Comparison of ENCODE assay signal across 8 cellular contexts in genomic region chr22:28678778-28679610, GRCh38. TPM values are rescaled to one million over a fixed set of nuclear protein-coding genes. Genes with fewer than 3 reads are reported as not detected.
A peak's percentile ranks its signal among the peaks of the same experiment; 100 is the strongest.
DNase-seq lines count a peak whose midpoint lies in the region; ATAC-seq, FAIRE-seq and TF ChIP-seq lines count a peak whose summit lies in the region.
"Not testable (repeated sequence)": the region's sequence is repeated elsewhere in the genome, so short reads cannot be mapped to it uniquely, and the experiment has no call there.

No MANE protein-coding gene starts in this region.

- not testable (repeated sequence) for H3K9me3 ChIP-seq in CD4-positive, CD25-positive, alpha-beta regulatory T cell (ENCODE audit: control insufficient read depth in 2 of 2, low read length in 2 of 2); HUES64 (ENCODE audit: insufficient read depth, low read depth, low read length); keratinocyte (ENCODE audit: control insufficient read depth, low read depth, low read length); neuronal stem cell (replicated peaks in 1 of 2; ENCODE audit: control insufficient read depth in 2 of 2, insufficient read depth in 1 of 2, low read depth in 1 of 2, low read length in 2 of 2); stomach smooth muscle (ENCODE audit: control insufficient read depth in 2 of 2, low read length in 2 of 2)

- H4K20me1 ChIP-seq in keratinocyte (ENCODE audit: control insufficient read depth, extremely low read depth, insufficient read depth, low read length) = not testable (repeated sequence)

- WGBS in HUES64 = 15% methylated on average over 56 of the region's 58 CpGs
- WGBS in neuronal stem cell (ENCODE audit: extremely low coverage in 2 of 2, insufficient read length in 2 of 2, insufficient replicate concordance in 1 of 2), 2 donors = no CpG with 5 or more reads among the region's 58 CpGs

- H3K9ac ChIP-seq in HUES64 (ENCODE audit: low read depth, low read length) (peak overlapping the region; percentile 68), neuronal stem cell (ENCODE audit: low read depth, low read length, poor library complexity) (peak overlapping the region; percentile 89), stomach smooth muscle (ENCODE audit: low read length in 2 of 2) (peak overlapping the region; percentile 74 to 82)
- not testable (repeated sequence) for H3K9ac ChIP-seq in keratinocyte (ENCODE audit: control insufficient read depth, extremely low read depth, insufficient read depth, low read length)

- peak overlapping the region; percentile 12 for H4K91ac ChIP-seq in neuronal stem cell (ENCODE audit: low read depth, low read length, poor library complexity)

- peaks cover 21% of the 10 kb centered on the region for H3K27me3 ChIP-seq in CD4-positive, CD25-positive, alpha-beta regulatory T cell (ENCODE audit: control insufficient read depth, insufficient read depth, low read length)
- H3K27me3 ChIP-seq in HUES64 (ENCODE audit: insufficient read depth, low read length); neuronal stem cell (ENCODE audit: control insufficient read depth in 3 of 3, insufficient read depth in 3 of 3, low read depth in 1 of 3, low read length in 3 of 3); stomach smooth muscle (ENCODE audit: control insufficient read depth in 1 of 2, insufficient read depth in 2 of 2, low read length in 2 of 2): not testable (repeated sequence)
- peaks cover 28% of the 10 kb centered on the region for H3K27me3 ChIP-seq in keratinocyte (ENCODE audit: control insufficient read depth, extremely low read depth, insufficient read depth, low read length)

- TF ChIP-seq CTCF in epithelial cell of proximal tubule (conservative IDR thresholded peaks at IDR 0.05; ENCODE audit: low read depth, low read length); keratinocyte (optimal IDR thresholded peaks at IDR 0.05 in 1 of 3, IDR thresholded peaks at IDR 0.05 in 1 of 3, conservative IDR thresholded peaks at IDR 0.05 in 1 of 3; ENCODE audit: extremely low read depth in 1 of 3, insufficient read depth in 2 of 3, low read length in 3 of 3): not testable (repeated sequence)

- H3K9me1 ChIP-seq in keratinocyte (ENCODE audit: control insufficient read depth, extremely low read depth, insufficient read depth, low read length) = not testable (repeated sequence)

- H3K4me2 ChIP-seq in keratinocyte (ENCODE audit: control insufficient read depth, extremely low read depth, insufficient read depth, low read depth, low read length) = peak overlapping the region; percentile 45
- peak overlapping the region; percentile 42 for H3K4me2 ChIP-seq in neuronal stem cell (ENCODE audit: insufficient read depth, low read length, poor library complexity, severe bottlenecking)

- not testable (repeated sequence) for H2BK120ac ChIP-seq in neuronal stem cell (ENCODE audit: low read depth, low read length)

- not testable (repeated sequence) for H3K36me3 Mint-ChIP-seq in CD4-positive, CD25-positive, alpha-beta regulatory T cell; activated naive CD4-positive, alpha-beta T cell treated with anti-CD3 and anti-CD28 coated beads, Interleukin-2, amount 50 U/mL, for 24 hours

- peak overlapping the region; percentile 38 for H3K14ac ChIP-seq in neuronal stem cell (ENCODE audit: low read length)

- not testable (repeated sequence) for H3K4me3 ChIP-seq in CD4-positive, CD25-positive, alpha-beta regulatory T cell (ENCODE audit: low read depth, low read length)
- peak overlapping the region; percentile 72 for H3K4me3 ChIP-seq in HUES64 (ENCODE audit: low read length)
- peak overlapping the region; percentile 92 for H3K4me3 ChIP-seq in epithelial cell of proximal tubule (ENCODE audit: low read depth, low read length)
- H3K4me3 ChIP-seq in keratinocyte (ENCODE audit: control insufficient read depth in 2 of 3, extremely low read depth in 1 of 3, insufficient read depth in 2 of 3, low read depth in 1 of 3, low read length in 3 of 3) = peak overlapping the region in 2 of 3 experiments; percentile 26 to 54
- H3K4me3 ChIP-seq in neuronal stem cell (ENCODE audit: low read length in 2 of 2) = peak overlapping the region; percentile 99 to 100
- peak overlapping the region; percentile 83 to 90 for H3K4me3 ChIP-seq in stomach smooth muscle (ENCODE audit: low read length in 2 of 2)

- H3K79me1 ChIP-seq in neuronal stem cell (ENCODE audit: low read depth, low read length) = not testable (repeated sequence)

- H2BK15ac ChIP-seq in neuronal stem cell (ENCODE audit: low read length) = peak overlapping the region; percentile 27

- H3K79me2 ChIP-seq in keratinocyte (ENCODE audit: control insufficient read depth, insufficient read depth, low read length) = not testable (repeated sequence)

- H3K4me3 Mint-ChIP-seq in CD4-positive, CD25-positive, alpha-beta regulatory T cell = peak overlapping the region; percentile 6 to 78 (median 72)
- peak overlapping the region; percentile 65 for H3K4me3 Mint-ChIP-seq in activated naive CD4-positive, alpha-beta T cell treated with anti-CD3 and anti-CD28 coated beads, Interleukin-2, amount 50 U/mL, for 24 hours

- H3K27me3 Mint-ChIP-seq in CD4-positive, CD25-positive, alpha-beta regulatory T cell = peaks cover 69% of the 10 kb centered on the region
- H3K27me3 Mint-ChIP-seq in activated naive CD4-positive, alpha-beta T cell treated with anti-CD3 and anti-CD28 coated beads, Interleukin-2, amount 50 U/mL, for 24 hours = peaks cover 56% of the 10 kb centered on the region

- H3K4ac ChIP-seq in neuronal stem cell (ENCODE audit: low read length) = not testable (repeated sequence)

- not testable (repeated sequence) for H3K9me3 Mint-ChIP-seq in CD4-positive, CD25-positive, alpha-beta regulatory T cell; activated naive CD4-positive, alpha-beta T cell treated with anti-CD3 and anti-CD28 coated beads, Interleukin-2, amount 50 U/mL, for 24 hours

- not testable (repeated sequence) for H2BK12ac ChIP-seq in neuronal stem cell (ENCODE audit: low read length)

- H3K18ac ChIP-seq in neuronal stem cell (ENCODE audit: low read length) = peak overlapping the region; percentile 95

- not testable (repeated sequence) for H2BK5ac ChIP-seq in neuronal stem cell (ENCODE audit: low read length)

- not testable (repeated sequence) for H3K27ac ChIP-seq in CD4-positive, CD25-positive, alpha-beta regulatory T cell (ENCODE audit: insufficient read depth, low read length, poor library complexity, severe bottlenecking); HUES64 (ENCODE audit: low read depth, low read length); keratinocyte (ENCODE audit: control insufficient read depth, insufficient read depth, low read length); neuronal stem cell (replicated peaks; ENCODE audit: low read length); stomach smooth muscle (ENCODE audit: low read length)

- not testable (repeated sequence) for H2AFZ ChIP-seq in keratinocyte (ENCODE audit: control insufficient read depth, low read length)
- H2AFZ ChIP-seq in neuronal stem cell (ENCODE audit: low read length) = peak overlapping the region; percentile 89

- not testable (repeated sequence) for FAIRE-seq in keratinocyte (lab: Jason Lieb, UNC)

- peaks cover 20% of the 10 kb centered on the region for H3K4me1 ChIP-seq in CD4-positive, CD25-positive, alpha-beta regulatory T cell (ENCODE audit: control insufficient read depth, insufficient read depth, low read length, poor library complexity, severe bottlenecking)
- H3K4me1 ChIP-seq in HUES64 (ENCODE audit: insufficient read depth, low read length); keratinocyte (ENCODE audit: control insufficient read depth, extremely low read depth, insufficient read depth, low read length); neuronal stem cell (ENCODE audit: control insufficient read depth in 2 of 2, insufficient read depth in 1 of 2, low read depth in 1 of 2, low read length in 2 of 2); stomach smooth muscle (ENCODE audit: control insufficient read depth, insufficient read depth, low read length): not testable (repeated sequence)

- peak overlapping the region; percentile 48 for H2AK5ac ChIP-seq in neuronal stem cell (ENCODE audit: low read depth, low read length)

- not testable (repeated sequence) for H4K8ac ChIP-seq in neuronal stem cell (ENCODE audit: low read depth, low read length)

- H3K4me1 Mint-ChIP-seq in CD4-positive, CD25-positive, alpha-beta regulatory T cell = peaks cover 4 to 25% (median 15%) of the 10 kb centered on the region in 4 donors
- peaks cover 15% of the 10 kb centered on the region for H3K4me1 Mint-ChIP-seq in activated naive CD4-positive, alpha-beta T cell treated with anti-CD3 and anti-CD28 coated beads, Interleukin-2, amount 50 U/mL, for 24 hours

- not testable (repeated sequence) for H3K36me3 ChIP-seq in CD4-positive, CD25-positive, alpha-beta regulatory T cell (ENCODE audit: control insufficient read depth, insufficient read depth, low read length); HUES64 (ENCODE audit: insufficient read depth, low read length); keratinocyte (ENCODE audit: control insufficient read depth in 2 of 2, extremely low read depth in 1 of 2, insufficient read depth in 2 of 2, low read length in 2 of 2); neuronal stem cell (replicated peaks in 1 of 2; ENCODE audit: control insufficient read depth in 2 of 2, insufficient read depth in 2 of 2, low read length in 2 of 2); stomach smooth muscle (ENCODE audit: control insufficient read depth in 2 of 2, insufficient read depth in 2 of 2, low read length in 2 of 2)

- dilution Hi-C loops in keratinocyte (cut with MboI; ENCODE audit: extremely low pct_ligation_motif_present, low sequenced_read_pairs) = not testable (repeated sequence)

- peak overlapping the region in 1 of 3 donors; percentile 74 for H3K27ac Mint-ChIP-seq in CD4-positive, CD25-positive, alpha-beta regulatory T cell
- H3K27ac Mint-ChIP-seq in activated naive CD4-positive, alpha-beta T cell treated with anti-CD3 and anti-CD28 coated beads, Interleukin-2, amount 50 U/mL, for 24 hours = not testable (repeated sequence)

- DNase-seq in CD4-positive, CD25-positive, alpha-beta regulatory T cell = peak in 1 of 3 donors; percentile 6
- peak; percentile 16 for DNase-seq in SK-N-DZ (ENCODE audit: low spot score)
- not testable (repeated sequence) for DNase-seq in epithelial cell of proximal tubule (ENCODE audit: low read depth); keratinocyte (ENCODE audit: low read depth, low spot score); neuronal stem cell (ENCODE audit: low spot score)

- not testable (repeated sequence) for ATAC-seq in CD4-positive, CD25-positive, alpha-beta regulatory T cell (ENCODE audit: low read depth in 2 of 2)

- peak overlapping the region; percentile 69 for H3K23ac ChIP-seq in neuronal stem cell (ENCODE audit: low read depth, low read length, poor library complexity)

RNA-seq across cellular contexts. Expression of gene TTC28, which starts 0.6 kb away (rescaled TPM):
- total RNA-seq in CD4-positive, CD25-positive, alpha-beta regulatory T cell = 2.7 TPM
- polyA plus RNA-seq in CD4-positive, CD25-positive, alpha-beta regulatory T cell = under 1 TPM in 3 of 4 donors, not detected in 1; 0.02 to 0.42 (median 0.14) TPM
- polyA plus RNA-seq in HUES64 (2013, experiment 1 of 2) = 6.7 TPM
- polyA plus RNA-seq in HUES64 (2013, experiment 2 of 2) = 10.7 TPM
- polyA plus RNA-seq in SK-N-DZ (2014; cell fraction: cytosol; rRNA removed) = 3.9 and 15.1 TPM in 2 replicates
- 11.4 and 19.3 TPM in 2 replicates for polyA plus RNA-seq in SK-N-DZ (2014; cell fraction: nucleus; rRNA removed)
- 0.72 and 3.7 TPM in 2 replicates for total RNA-seq in epithelial cell of proximal tubule
- polyA plus RNA-seq in keratinocyte = 0.66 to 1.6 TPM (median 0.94 TPM) in 3 replicates
- polyA plus RNA-seq in keratinocyte (2011; ENCODE audit: low read depth) = 0.21 TPM
- 1.1 and 1.4 TPM in 2 replicates for polyA plus RNA-seq in keratinocyte (2011; cell fraction: cytosol; rRNA removed)
- 6.4 and 8.6 TPM in 2 replicates for polyA plus RNA-seq in keratinocyte (2011; cell fraction: nucleus; rRNA removed)
- 0.83 and 2.2 TPM in 2 replicates for polyA plus RNA-seq in keratinocyte (2012; ENCODE audit: low replicate concordance)
- 7.4 to 8.2 TPM (median 7.9 TPM) in 3 replicates for polyA minus RNA-seq in keratinocyte
- polyA minus RNA-seq in keratinocyte (2011; cell fraction: cytosol; rRNA and poly(A)+ RNA removed) = 3.8 TPM
- polyA minus RNA-seq in keratinocyte (2011; cell fraction: nucleus; rRNA and poly(A)+ RNA removed) = 12.6 and 24.0 TPM in 2 replicates
- 13.9 TPM for polyA plus RNA-seq in neuronal stem cell (2013, experiment 1 of 2)
- polyA plus RNA-seq in neuronal stem cell (2013, experiment 2 of 2) = 14.4 TPM
